20 cellular contexts compared by ENCODE assay signal in genomic region chr3:62574499-62574898, GRCh38.
"Had no signal": no experiment of that assay in that cellular context is flagged by ENCODE, and none has a peak within 500 bp of the region (broad histone marks: within the 10 kb centered on the region; RNA-seq: fewer than 3 reads in every experiment).

No MANE protein-coding gene starts in this region.

- H3K36me3 ChIP-seq: esophagus muscularis mucosa, prostate gland, right lobe of liver, suprapubic skin, thyroid gland, vagina had no signal

- H3K36me3 Mint-ChIP-seq: stimulated activated effector memory CD8-positive, alpha-beta T cell treated with anti-CD3 and anti-CD28 coated beads, Interleukin-12 subunit alpha, Interleukin-12 subunit beta, amount 100 ng/mL, for 72 hours had no signal

- H3K27me3 ChIP-seq: esophagus muscularis mucosa, foreskin keratinocyte, hepatocyte, right lobe of liver, suprapubic skin, thyroid gland, vagina had no signal

- H3K4me3 ChIP-seq: esophagus muscularis mucosa, hepatocyte, mucosa of descending colon, prostate gland, right lobe of liver, suprapubic skin, thyroid gland, vagina had no signal

- H3K9me3 ChIP-seq: prostate gland, right lobe of liver, suprapubic skin, thyroid gland, vagina had no signal

- ATAC-seq: foreskin keratinocyte; mucosa of descending colon; naive thymus-derived CD8-positive, alpha-beta T cell; right lobe of liver; stimulated activated effector memory CD8-positive, alpha-beta T cell treated with anti-CD3 and anti-CD28 coated beads, Interleukin-12 subunit alpha, Interleukin-12 subunit beta, amount 100 ng/mL, for 72 hours; stimulated activated naive CD8-positive, alpha-beta T cell treated with anti-CD3 and anti-CD28 coated beads, Interleukin-15, Interleukin-2, amounts not matched to agents 100 U/mL and 50 U/mL, for 24 hours had no signal

- H3K4me3 Mint-ChIP-seq: dendritic cell treated with granulocyte-macrophage colony-stimulating factor and Interleukin-4, amounts not matched to agents 40 ng/mL and 50 ng/mL, for 4 days; naive thymus-derived CD8-positive, alpha-beta T cell; stimulated activated effector memory CD8-positive, alpha-beta T cell treated with anti-CD3 and anti-CD28 coated beads, Interleukin-12 subunit alpha, Interleukin-12 subunit beta, amount 100 ng/mL, for 72 hours; type B pancreatic cell had no signal

- DNase-seq: cerebellar nuclear complex; foreskin keratinocyte; head of caudate nucleus; mucosa of descending colon; naive thymus-derived CD8-positive, alpha-beta T cell; nucleus accumbens; right lobe of liver; stimulated activated CD4-positive, alpha-beta T cell treated with anti-CD3 and anti-CD28 coated beads, Interleukin-4, amount 100 ng/mL, for 1 hour; stimulated activated CD8-positive, alpha-beta memory T cell treated with anti-CD3 and anti-CD28 coated beads, Interleukin-4, amount 100 ng/mL, for 48 hours; stimulated activated naive CD8-positive, alpha-beta T cell treated with anti-CD3 and anti-CD28 coated beads, Interleukin-15, Interleukin-2, amounts not matched to agents 100 U/mL and 50 U/mL, for 24 hours; thyroid gland had no signal

- H3K27ac Mint-ChIP-seq: dendritic cell treated with granulocyte-macrophage colony-stimulating factor and Interleukin-4, amounts not matched to agents 40 ng/mL and 50 ng/mL, for 4 days; naive thymus-derived CD8-positive, alpha-beta T cell; stimulated activated effector memory CD8-positive, alpha-beta T cell treated with anti-CD3 and anti-CD28 coated beads, Interleukin-12 subunit alpha, Interleukin-12 subunit beta, amount 100 ng/mL, for 72 hours; type B pancreatic cell had no signal

- H3K4me1 ChIP-seq: esophagus muscularis mucosa, foreskin keratinocyte, parathyroid adenoma, prostate gland, right lobe of liver, suprapubic skin, thyroid gland, vagina had no signal

- H3K27ac ChIP-seq: esophagus muscularis mucosa, foreskin keratinocyte, hepatocyte, parathyroid adenoma, prostate gland, right lobe of liver, suprapubic skin, thyroid gland, vagina had no signal

- H3K4me1 Mint-ChIP-seq: naive thymus-derived CD8-positive, alpha-beta T cell; stimulated activated effector memory CD8-positive, alpha-beta T cell treated with anti-CD3 and anti-CD28 coated beads, Interleukin-12 subunit alpha, Interleukin-12 subunit beta, amount 100 ng/mL, for 72 hours had no signal

- H3K27me3 Mint-ChIP-seq: dendritic cell treated with granulocyte-macrophage colony-stimulating factor and Interleukin-4, amounts not matched to agents 40 ng/mL and 50 ng/mL, for 4 days had no signal
